In the genomic region with DNA sequence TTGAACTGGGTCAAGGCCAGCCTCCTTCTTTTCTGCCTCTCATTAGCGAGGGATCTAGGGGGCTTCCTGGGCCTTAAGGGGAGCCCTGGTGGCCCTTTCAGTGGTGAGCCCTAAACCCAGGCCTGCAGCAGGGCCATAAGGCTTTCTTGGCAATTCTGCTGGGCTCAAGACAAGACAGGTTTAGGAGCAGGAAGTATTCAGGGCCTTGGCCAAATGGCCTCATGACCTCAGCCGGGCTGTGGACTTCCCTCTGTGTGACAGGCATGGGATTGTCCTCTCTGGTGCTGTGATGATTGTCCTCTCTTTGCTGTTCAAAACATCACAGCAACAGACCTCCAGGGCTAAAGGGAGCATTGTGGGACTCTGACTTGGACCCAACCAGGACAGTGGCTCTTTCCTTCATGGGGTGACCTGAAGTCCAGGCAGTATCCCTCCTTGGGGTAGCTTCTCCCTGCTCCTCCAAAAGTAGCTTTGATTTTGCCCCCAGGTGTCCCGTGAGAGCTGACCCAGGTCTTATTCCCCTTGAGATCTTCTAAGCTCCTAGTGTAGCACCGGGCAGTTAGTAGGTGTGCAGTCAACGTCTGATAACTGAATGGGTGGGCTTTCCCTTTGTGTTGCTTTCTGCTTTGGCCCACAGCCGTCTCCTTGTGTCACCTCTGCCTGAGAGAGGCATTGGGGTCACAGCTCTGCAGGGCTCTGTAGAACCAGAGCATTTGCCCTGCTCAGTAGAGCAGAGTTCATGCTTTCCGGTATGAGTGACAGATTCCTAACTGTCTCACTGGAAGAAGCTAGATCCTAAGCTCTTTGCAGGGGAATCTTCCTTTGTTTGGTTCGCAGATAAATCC, we compare ENCODE assay signal across 9 cellular contexts. TPM values are rescaled to one million over a fixed set of nuclear protein-coding genes. Genes with fewer than 3 reads are reported as not detected.
DNase-seq lines count a peak whose midpoint lies in the region; ATAC-seq and TF ChIP-seq lines count a peak whose summit lies in the region.
"Had no signal": no experiment of that assay in that cellular context is flagged by ENCODE, and none has a peak within 500 bp of the region (broad histone marks: within the 10 kb centered on the region; RNA-seq: fewer than 3 reads in every experiment).

No MANE protein-coding gene starts in this region.

- H3K9me3 ChIP-seq in mesodermal cell (ENCODE audit: control insufficient read depth, low read length) = no peaks in the 10 kb centered on the region
- H3K9me3 ChIP-seq in upper lobe of right lung = no peaks in the 10 kb centered on the region

- H3K27me3 Mint-ChIP-seq in activated T-cell treated with anti-CD3 and anti-CD28 coated beads, Interleukin-2, amount 50 U/mL, for 72 hours (ENCODE audit: low read depth) = no peaks in the 10 kb centered on the region
- H3K27me3 Mint-ChIP-seq in chondrocyte (ENCODE audit: low read depth) = no peaks in the 10 kb centered on the region

- H3K27ac ChIP-seq in mesodermal cell (ENCODE audit: low read depth, low read length, severe bottlenecking) (peak overlapping the region; percentile 49), upper lobe of right lung (peak overlapping the region; percentile 66)

- H3K36me3 ChIP-seq in mesodermal cell (ENCODE audit: control insufficient read depth, insufficient read depth, low read length) (peaks cover 100% of the 10 kb centered on the region), upper lobe of right lung (peaks cover 98% of the 10 kb centered on the region)

- ATAC-seq in activated T-cell treated with anti-CD3 and anti-CD28 coated beads, Interleukin-2, amount 50 U/mL, for 72 hours (replicated peaks in 1 of 2) = no peak
- ATAC-seq in upper lobe of right lung = peak; percentile 45

- intact Hi-C loops in upper lobe of right lung (cut with DNase I) = no loop called here

- H3K4me3 Mint-ChIP-seq in activated T-cell treated with anti-CD3 and anti-CD28 coated beads, Interleukin-2, amount 50 U/mL, for 72 hours = peak overlapping the region; percentile 62 to 71
- no peak overlapping the region for H3K4me3 Mint-ChIP-seq in chondrocyte (ENCODE audit: unreplicated experiment)
- H3K4me3 Mint-ChIP-seq: IgD-negative memory B cell had no signal

- H3K4me1 Mint-ChIP-seq in activated T-cell treated with anti-CD3 and anti-CD28 coated beads, Interleukin-2, amount 50 U/mL, for 72 hours (ENCODE audit: low read depth) = peaks cover 84% of the 10 kb centered on the region
- peaks cover 59% of the 10 kb centered on the region for H3K4me1 Mint-ChIP-seq in chondrocyte (ENCODE audit: low read depth)

- no peak for DNase-seq in activated T-cell treated with anti-CD3 and anti-CD28 coated beads, Interleukin-2, amount 50 U/mL, for 72 hours
- DNase-seq in activated T-cell treated with anti-CD3 and anti-CD28 coated beads, Interleukin-2, amount 50 U/mL, for 48 hours = no peak
- DNase-seq in chondrocyte (ENCODE audit: low spot score) = no peak
- peak; percentile 23 for DNase-seq in upper lobe of right lung
- no peak for DNase-seq in NCI-H187 (lab: John Stamatoyannopoulos, UW)
- DNase-seq in NCI-H2081 (lab: John Stamatoyannopoulos, UW) = no peak
- DNase-seq in activated effector memory CD4-positive, alpha-beta T cell treated with Interleukin-2 at 50 U/mL for 16 hours = no peak

- peak overlapping the region; percentile 70 for H3K27ac Mint-ChIP-seq in activated T-cell treated with anti-CD3 and anti-CD28 coated beads, Interleukin-2, amount 50 U/mL, for 72 hours
- peak overlapping the region; percentile 68 for H3K27ac Mint-ChIP-seq in chondrocyte (ENCODE audit: unreplicated experiment)

- H3K4me3 ChIP-seq in mesodermal cell (ENCODE audit: extremely low read depth, insufficient read depth, low read length, poor library complexity, severe bottlenecking) = no peak overlapping the region
- no peak overlapping the region for H3K4me3 ChIP-seq in upper lobe of right lung

- H3K9me3 Mint-ChIP-seq in activated T-cell treated with anti-CD3 and anti-CD28 coated beads, Interleukin-2, amount 50 U/mL, for 72 hours = no peaks in the 10 kb centered on the region
- no peaks in the 10 kb centered on the region for H3K9me3 Mint-ChIP-seq in chondrocyte (ENCODE audit: low read depth)
- H3K9me3 Mint-ChIP-seq: IgD-negative memory B cell had no signal

- 96 to 97% methylated on average over 6 to 8 of the region's 8 CpGs for WGBS in mesodermal cell (ENCODE audit: insufficient coverage in 2 of 2), 2 experiments

- H3K4me1 ChIP-seq in mesodermal cell (ENCODE audit: control insufficient read depth, insufficient read depth, low read length, poor library complexity, severe bottlenecking) (peaks cover 50% of the 10 kb centered on the region), upper lobe of right lung (peaks cover 66% of the 10 kb centered on the region)

- H3K27me3 ChIP-seq in upper lobe of right lung = no peaks in the 10 kb centered on the region

- TF ChIP-seq CTCF in chondrocyte (IDR thresholded peaks at IDR 0.05) (no peak), upper lobe of right lung (IDR thresholded peaks at IDR 0.05) (no peak)

- peaks cover 21 to 45% of the 10 kb centered on the region in 2 donors for H3K36me3 Mint-ChIP-seq in activated T-cell treated with anti-CD3 and anti-CD28 coated beads, Interleukin-2, amount 50 U/mL, for 72 hours (ENCODE audit: insufficient read depth in 2 of 2)
- H3K36me3 Mint-ChIP-seq in chondrocyte (ENCODE audit: low read depth) = peaks cover 51% of the 10 kb centered on the region
- H3K36me3 Mint-ChIP-seq: IgD-negative memory B cell had no signal

RNA-seq across cellular contexts. Expression of a gene that starts 14.7 kb away (rescaled TPM):
- 100 to 1,000 TPM; 176 to 248 TPM for total RNA-seq in activated T-cell treated with anti-CD3 and anti-CD28 coated beads, Interleukin-2, amount 50 U/mL, for 72 hours
- total RNA-seq in chondrocyte = 93.0 to 163 TPM (median 156 TPM) in 3 replicates
- polyA plus RNA-seq in mesodermal cell (2013, experiment 1 of 2) = 27.5 TPM
- polyA plus RNA-seq in mesodermal cell (2013, experiment 2 of 2) = 28.4 TPM
- total RNA-seq in upper lobe of right lung = 123 TPM
